1 cellular context compared by ENCODE assay signal in the genomic region with DNA sequence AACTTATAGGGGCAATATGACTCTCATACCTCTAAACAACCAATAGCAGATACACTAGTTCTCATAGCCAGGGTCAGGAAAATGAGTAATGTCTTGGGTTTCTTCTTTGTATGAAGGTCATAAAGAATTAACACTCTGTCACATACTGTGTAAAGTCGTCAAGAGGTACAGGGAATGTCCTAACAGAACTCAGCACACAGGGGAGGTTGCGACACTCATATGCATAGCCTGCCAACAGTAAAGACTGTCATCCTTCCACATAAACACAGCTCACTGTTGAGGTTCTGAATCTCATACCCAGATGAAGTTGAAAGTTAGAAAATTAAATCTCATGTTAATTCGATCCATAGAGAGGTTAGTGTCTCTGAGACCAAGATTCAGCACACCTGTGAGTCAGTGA.
TF ChIP-seq lines count a peak whose summit lies in the region.

No MANE protein-coding gene starts in this region.

TF ChIP-seq in GM12878, 131 proteins besides CTCF, POLR2A, EP300 and RAD21 (continued from another document):
- TF ChIP-seq NR2C2 (IDR thresholded peaks at IDR 0.05; ENCODE audit: borderline replicate concordance, control insufficient read depth, insufficient read length, low read depth) (no peak), POLR2AphosphoS5 (IDR thresholded peaks at IDR 0.05; ENCODE audit: low read length) (no peak), RUNX3 (IDR thresholded peaks at IDR 0.05; ENCODE audit: low read length) (no peak), TBL1XR1 (IDR thresholded peaks at IDR 0.05; ENCODE audit: low read depth, low read length) (no peak), RELA (IDR thresholded peaks at IDR 0.05; ENCODE audit: borderline replicate concordance, partially characterized antibody) (no peak), STAT1 (conservative IDR thresholded peaks at IDR 0.05) (no peak), KLF5 (IDR thresholded peaks at IDR 0.05; ENCODE audit: partially characterized antibody) (no peak)
- TF ChIP-seq, protein P1, sequence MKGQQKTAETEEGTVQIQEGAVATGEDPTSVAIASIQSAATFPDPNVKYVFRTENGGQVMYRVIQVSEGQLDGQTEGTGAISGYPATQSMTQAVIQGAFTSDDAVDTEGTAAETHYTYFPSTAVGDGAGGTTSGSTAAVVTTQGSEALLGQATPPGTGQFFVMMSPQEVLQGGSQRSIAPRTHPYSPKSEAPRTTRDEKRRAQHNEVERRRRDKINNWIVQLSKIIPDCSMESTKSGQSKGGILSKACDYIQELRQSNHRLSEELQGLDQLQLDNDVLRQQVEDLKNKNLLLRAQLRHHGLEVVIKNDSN (IDR thresholded peaks at IDR 0.05; ENCODE audit: borderline replicate concordance, extremely low read length, insufficient read depth, low read depth, low read length) = no peak
- TF ChIP-seq, protein P2, sequence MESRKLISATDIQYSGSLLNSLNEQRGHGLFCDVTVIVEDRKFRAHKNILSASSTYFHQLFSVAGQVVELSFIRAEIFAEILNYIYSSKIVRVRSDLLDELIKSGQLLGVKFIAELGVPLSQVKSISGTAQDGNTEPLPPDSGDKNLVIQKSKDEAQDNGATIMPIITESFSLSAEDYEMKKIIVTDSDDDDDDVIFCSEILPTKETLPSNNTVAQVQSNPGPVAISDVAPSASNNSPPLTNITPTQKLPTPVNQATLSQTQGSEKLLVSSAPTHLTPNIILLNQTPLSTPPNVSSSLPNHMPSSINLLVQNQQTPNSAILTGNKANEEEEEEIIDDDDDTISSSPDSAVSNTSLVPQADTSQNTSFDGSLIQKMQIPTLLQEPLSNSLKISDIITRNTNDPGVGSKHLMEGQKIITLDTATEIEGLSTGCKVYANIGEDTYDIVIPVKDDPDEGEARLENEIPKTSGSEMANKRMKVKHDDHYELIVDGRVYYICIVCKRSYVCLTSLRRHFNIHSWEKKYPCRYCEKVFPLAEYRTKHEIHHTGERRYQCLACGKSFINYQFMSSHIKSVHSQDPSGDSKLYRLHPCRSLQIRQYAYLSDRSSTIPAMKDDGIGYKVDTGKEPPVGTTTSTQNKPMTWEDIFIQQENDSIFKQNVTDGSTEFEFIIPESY (IDR thresholded peaks at IDR 0.05) = no peak
